In genomic region chr5:82406200-82406773, GRCh38 we compare ENCODE assay signal across 10 cellular contexts.
DNase-seq lines count a peak whose midpoint lies in the region; ATAC-seq and TF ChIP-seq lines count a peak whose summit lies in the region.
"Had no signal": no experiment of that assay in that cellular context is flagged by ENCODE, and none has a peak within 500 bp of the region (broad histone marks: within the 10 kb centered on the region; RNA-seq: fewer than 3 reads in every experiment).

No MANE protein-coding gene starts in this region.

- H3K4me3 ChIP-seq in A673 (ENCODE audit: low read depth, low read length, poor library complexity, severe bottlenecking), result no peak overlapping the region
- H3K4me3 ChIP-seq in brain microvascular endothelial cell (ENCODE audit: low read depth, low read length), result no peak overlapping the region

- no TSS peak for BruUV-seq in A673 (replicated peaks; lab: Mats Ljungman, UMichigan)

- H3K27me3 ChIP-seq in A673 (replicated peaks; ENCODE audit: insufficient read depth, low read depth, low read length, poor library complexity), result no peaks in the 10 kb centered on the region
- H3K27me3 ChIP-seq in brain microvascular endothelial cell (replicated peaks), result no peaks in the 10 kb centered on the region

- peak; percentile 9 for DNase-seq in A673 (ENCODE audit: low spot score)
- DNase-seq in HPDE6-E6E7 (ENCODE audit: extremely low spot score), result peak; percentile 76
- peak; percentile 97 for DNase-seq in brain microvascular endothelial cell
- peak; percentile 90 for DNase-seq in left kidney (ENCODE audit: low read depth, low spot score)
- DNase-seq in GM19238 (ENCODE audit: insufficient read length, low spot score), result no peak
- DNase-seq in NOMO-1 treated with dmso at 0.1 percent for 144 hours (lab: John Stamatoyannopoulos, UW; ENCODE audit: unreplicated experiment), result no peak
- no peak for DNase-seq in activated CD8-positive, alpha-beta memory T cell treated with anti-CD3 and anti-CD28 coated beads for 24 hours
- DNase-seq: NCI-H1694 had no signal

- H3K9me3 ChIP-seq in A673 (ENCODE audit: low read depth, low read length, poor library complexity, severe bottlenecking), result no peaks in the 10 kb centered on the region

- TF ChIP-seq CTCF in A673 (conservative IDR thresholded peaks at IDR 0.05; ENCODE audit: low read depth, low read length), result no peak
- TF ChIP-seq CTCF in brain microvascular endothelial cell (IDR thresholded peaks at IDR 0.05; ENCODE audit: low read depth, low read length, missing control alignments), result no peak

- CTCF ChIA-PET in A673 (lab: Charles Lee), result no interaction called here

- H3K36me3 ChIP-seq in A673 (ENCODE audit: insufficient read depth, low read length, poor library complexity, severe bottlenecking), result no peaks in the 10 kb centered on the region
- no peaks in the 10 kb centered on the region for H3K36me3 ChIP-seq in brain microvascular endothelial cell (replicated peaks)

- H3K27ac ChIP-seq in A673 (ENCODE audit: low read depth, low read length, poor library complexity, severe bottlenecking) (no peak overlapping the region), brain microvascular endothelial cell (peak overlapping the region; percentile 99)
- H3K27ac ChIP-seq: C4-2B had no signal

- H3K4me1 ChIP-seq in A673 (ENCODE audit: insufficient read depth, low read length, poor library complexity, severe bottlenecking), result no peaks in the 10 kb centered on the region

- POLR2A ChIA-PET in A673 (lab: Charles Lee; ENCODE audit: low non-redundant PET), result no interaction called here

- in situ Hi-C loops in brain microvascular endothelial cell (cut with HindIII; ENCODE audit: low pct_ligation_motif_present, low sequenced_read_pairs), result no loop called here

- intact Hi-C loops in A673 (cut with micrococcal nuclease; ENCODE audit: unreplicated experiment), result no loop called here

- ATAC-seq in HG03469 (IDR thresholded peaks at IDR 0.05; ENCODE audit: unreplicated experiment), result no peak

Comparison
In these comparisons a context has a peak if more than half of its experiments do, and no peak if none do; other contexts are left out.
1. DNase-seq: peak in A673 (single experiment), HPDE6-E6E7 (single experiment), brain microvascular endothelial cell (single experiment) and left kidney (single experiment); none in GM19238 (single experiment), NOMO-1 treated with dmso at 0.1 percent for 144 hours (single experiment) and activated CD8-positive, alpha-beta memory T cell treated with anti-CD3 and anti-CD28 coated beads for 24 hours (single experiment).